Comparison of ENCODE assay signal across 8 cellular contexts in genomic region chr17:40177275-40177874, GRCh38. TPM values are rescaled to one million over a fixed set of nuclear protein-coding genes. Genes with fewer than 3 reads are reported as not detected.
DNase-seq lines count a peak whose midpoint lies in the region; ATAC-seq, FAIRE-seq and TF ChIP-seq lines count a peak whose summit lies in the region.

Gene RAPGEFL1, plus strand, starts transcription at chr17:40177470. Its CDS starts 392 bp downstream, at chr17:40177862.

- BruUV-seq in endothelial cell of umbilical vein (replicated peaks; lab: Mats Ljungman, UMichigan): no TSS peak

- peak within 1 kb of the TSS; percentile 62 for H3K27ac ChIP-seq in BLaER1
- 0 out of 2 replicates have a peak within 1 kb of the TSS, but pooled peaks have one; percentile 45 for H3K27ac ChIP-seq in GM23338 (ENCODE audit: low read depth)
- H3K27ac ChIP-seq in endothelial cell of umbilical vein (ENCODE audit: insufficient read depth, low read depth, low read length): no peak within 1 kb of the TSS

- H3K9me1 ChIP-seq in endothelial cell of umbilical vein (replicated peaks; ENCODE audit: control insufficient read depth, extremely low read depth, insufficient read depth, low read length): no peaks in the 10 kb centered on the region

- peak; percentile 83 for FAIRE-seq in endothelial cell of umbilical vein (lab: Jason Lieb, UNC)

- H3K27me3 ChIP-seq in BLaER1 (no peaks in the 10 kb centered on the region), GM23338 (ENCODE audit: insufficient read depth) (no peaks in the 10 kb centered on the region), endothelial cell of umbilical vein (ENCODE audit: control insufficient read depth in 2 of 2, insufficient read depth in 2 of 2, low read length in 2 of 2) (no peaks in the 10 kb centered on the region), mononuclear cell (ENCODE audit: insufficient read depth, low read length) (no peaks in the 10 kb centered on the region)

- dilution Hi-C loops in endothelial cell of umbilical vein (cut with MboI; ENCODE audit: extremely low pct_ligation_motif_present, low sequenced_read_pairs): no loop called here

- DNase-seq in GM23338 (ENCODE audit: low spot score) (peak; percentile 87), NCI-H526 treated with DMSO at 0.1 percent for 48 hours (lab: John Stamatoyannopoulos, UW) (peak; percentile 53), endothelial cell of umbilical vein (ENCODE audit: low read depth, low spot score) (peak; percentile 74)
- DNase-seq in activated CD8-positive, alpha-beta memory T cell treated with anti-CD3 and anti-CD28 coated beads, Interleukin-2, amount 50 U/mL, for 48 hours: peak; percentile 90
- peak; percentile 83 for DNase-seq in stimulated activated CD8-positive, alpha-beta memory T cell treated with anti-CD3 and anti-CD28 coated beads, Interleukin-4, amount 100 ng/mL, for 24 hours (ENCODE audit: low read depth)

- H3K4me2 ChIP-seq in BLaER1: peak within 1 kb of the TSS; percentile 100
- peak within 1 kb of the TSS; percentile 99 for H3K4me2 ChIP-seq in GM23338
- peak within 1 kb of the TSS; percentile 59 for H3K4me2 ChIP-seq in endothelial cell of umbilical vein (ENCODE audit: insufficient read depth, low read length)

- no peak within 1 kb of the TSS for H3K27ac Mint-ChIP-seq in GM23338

- no peaks in the 10 kb centered on the region; the same call in 2 of the 3 replicates for H3K9me3 Mint-ChIP-seq in GM23338

- peaks cover 11% of the 10 kb centered on the region; the same call in 1 of the 2 replicates for H3F3A ChIP-seq in GM23338 (replicated peaks; ENCODE audit: low read depth)

- no peaks in the 10 kb centered on the region for H3K9me2 ChIP-seq in GM23338 (ENCODE audit: insufficient read depth)

- peaks cover 44% of the 10 kb centered on the region for H3K4me1 ChIP-seq in BLaER1
- H3K4me1 ChIP-seq in GM23338 (ENCODE audit: insufficient read depth): no peaks in the 10 kb centered on the region; the same call in 1 of the 2 replicates
- H3K4me1 ChIP-seq in endothelial cell of umbilical vein (ENCODE audit: control insufficient read depth, extremely low read depth, insufficient read depth, low read length): peaks cover 3% of the 10 kb centered on the region
- peaks cover 9% of the 10 kb centered on the region for H3K4me1 ChIP-seq in mononuclear cell (ENCODE audit: insufficient read depth, low read length)

- POLR2A ChIA-PET in endothelial cell of umbilical vein (lab: Charles Lee): no interaction called here

- H2AFZ ChIP-seq in GM23338 (peak within 1 kb of the TSS; percentile 56; the same call in 1 of the 2 replicates), endothelial cell of umbilical vein (ENCODE audit: low read depth, low read length) (no peak within 1 kb of the TSS)

- no peak for TF ChIP-seq CTCF in GM23338 (conservative IDR thresholded peaks at IDR 0.05; ENCODE audit: low read depth in 2 of 2)
- TF ChIP-seq CTCF in endothelial cell of umbilical vein (IDR thresholded peaks at IDR 0.05; ENCODE audit: extremely low read depth in 1 of 2, insufficient read depth in 1 of 2, low read depth in 1 of 2, low read length in 2 of 2): no peak

- H4K20me1 ChIP-seq in BLaER1 (peaks cover 15% of the 10 kb centered on the region; the same call in 1 of the 2 replicates), GM23338 (replicated peaks; ENCODE audit: insufficient read depth) (peaks cover 8% of the 10 kb centered on the region; the same call in 1 of the 2 replicates), endothelial cell of umbilical vein (replicated peaks; ENCODE audit: control insufficient read depth, extremely low read depth, insufficient read depth, low read length) (no peaks in the 10 kb centered on the region)

- TF ChIP-seq POLR2A in endothelial cell of umbilical vein (IDR thresholded peaks at IDR 0.05; ENCODE audit: low read depth, low read length): no peak

- intact Hi-C loops in endothelial cell of umbilical vein (cut with micrococcal nuclease): no loop called here

- peaks cover 47% of the 10 kb centered on the region for H3K36me3 ChIP-seq in BLaER1
- H3K36me3 ChIP-seq in GM23338 (ENCODE audit: insufficient read depth): no peaks in the 10 kb centered on the region
- H3K36me3 ChIP-seq in endothelial cell of umbilical vein (ENCODE audit: control insufficient read depth in 2 of 2, extremely low read depth in 1 of 2, insufficient read depth in 2 of 2, low read length in 2 of 2): peaks cover 0 to 13% of the 10 kb centered on the region in 2 experiments

- H3K27me3 Mint-ChIP-seq in GM23338 (ENCODE audit: insufficient read depth, low read depth, poor library complexity): peaks cover 15% of the 10 kb centered on the region

- no peaks in the 10 kb centered on the region for H3K9me3 ChIP-seq in BLaER1
- no peaks in the 10 kb centered on the region for H3K9me3 ChIP-seq in endothelial cell of umbilical vein (replicated peaks; ENCODE audit: control insufficient read depth, insufficient read depth, low read length)
- H3K9me3 ChIP-seq in mononuclear cell (ENCODE audit: low read depth, low read length): no peaks in the 10 kb centered on the region

- peak within 1 kb of the TSS; percentile 73 for H3K4me3 ChIP-seq in BLaER1
- H3K4me3 ChIP-seq in GM23338: peak within 1 kb of the TSS; percentile 90
- H3K4me3 ChIP-seq in endothelial cell of umbilical vein (replicated peaks in 1 of 3; ENCODE audit: insufficient read depth in 1 of 3, low read depth in 1 of 3, low read length in 3 of 3): peak within 1 kb of the TSS; percentile 14 to 37 (median 35)
- peak within 1 kb of the TSS; percentile 24 for H3K4me3 ChIP-seq in mononuclear cell (ENCODE audit: low read length)

- peak within 1 kb of the TSS; percentile 67 for H3K4me3 Mint-ChIP-seq in GM23338

- peak within 1 kb of the TSS; percentile 75 for H3K9ac ChIP-seq in BLaER1
- peak within 1 kb of the TSS; percentile 3 for H3K9ac ChIP-seq in endothelial cell of umbilical vein (replicated peaks; ENCODE audit: extremely low read depth, insufficient read depth, low read length)

- H3K79me2 ChIP-seq in GM23338 (replicated peaks; ENCODE audit: insufficient read depth): no peaks in the 10 kb centered on the region
- no peaks in the 10 kb centered on the region for H3K79me2 ChIP-seq in endothelial cell of umbilical vein (ENCODE audit: control insufficient read depth, insufficient read depth, low read length)

- H3K4me1 Mint-ChIP-seq in GM23338: peaks cover 32% of the 10 kb centered on the region

- CTCF ChIA-PET in endothelial cell of umbilical vein (lab: Charles Lee): interaction anchor here (0.8 to 1.4 kb wide), 2 partner anchors 9 to 16 kb away, joined by 3 to 4 read pairs; no protein-coding TSS in a partner anchor

- peak; percentile 81 for ATAC-seq in GM23338
- no peak for ATAC-seq in HG02973 (IDR thresholded peaks at IDR 0.05; ENCODE audit: unreplicated experiment)

- H3K36me3 Mint-ChIP-seq in GM23338 (ENCODE audit: low read depth): peaks cover 28% of the 10 kb centered on the region

TF ChIP-seq in GM23338, 12 proteins besides CTCF, POLR2A, EP300 and RAD21:
- no peak for TF ChIP-seq ZNF114 (CRISPR knock-in tag; IDR thresholded peaks at IDR 0.05)
- no peak for TF ChIP-seq EZH2 (IDR thresholded peaks at IDR 0.05; ENCODE audit: low read depth, unreplicated experiment)
- peak; percentile 68 for TF ChIP-seq POLR2AphosphoS5 (IDR thresholded peaks at IDR 0.05; ENCODE audit: low read depth)

TF ChIP-seq in endothelial cell of umbilical vein, 7 proteins besides CTCF, POLR2A, EP300 and RAD21:
- TF ChIP-seq MAX (IDR thresholded peaks at IDR 0.05; ENCODE audit: insufficient read depth, insufficient read length): peak; percentile 12
- no peak for TF ChIP-seq FOS (IDR thresholded peaks at IDR 0.05; ENCODE audit: borderline replicate concordance, insufficient read depth, low read length)
- peak; percentile 56 for TF ChIP-seq POLR2AphosphoS5 (IDR thresholded peaks at IDR 0.05; ENCODE audit: insufficient read depth, low read depth, low read length)

RNA-seq across cellular contexts. Expression of gene RAPGEFL1, which starts in this region (rescaled TPM):
- 10.4 and 14.0 TPM in 2 replicates for total RNA-seq in GM23338 (2014; rRNA removed; shearing (Covaris generic))
- polyA plus RNA-seq in GM23338 (2016; fragmentation: Nextera tagmentation; extraction: Ambion mirVana) (5.0 and 6.7 TPM in 2 replicates), endothelial cell of umbilical vein (8.6 and 9.2 TPM in 2 replicates)
- total RNA-seq in endothelial cell of umbilical vein (11.8 and 13.4 TPM in 2 replicates), mononuclear cell (2.3 TPM)
- polyA plus RNA-seq in endothelial cell of umbilical vein (2011; cell fraction: cytosol; rRNA removed): 3.1 and 3.9 TPM in 2 replicates
- polyA plus RNA-seq in endothelial cell of umbilical vein (2011; cell fraction: nucleus; rRNA removed): 53.9 and 63.0 TPM in 2 replicates
- polyA plus RNA-seq in endothelial cell of umbilical vein (2012): 4.6 and 6.2 TPM in 2 replicates
- 8.4 and 11.0 TPM in 2 replicates for polyA minus RNA-seq in endothelial cell of umbilical vein
- 6.3 TPM for polyA minus RNA-seq in endothelial cell of umbilical vein (2011; cell fraction: cytosol; rRNA and poly(A)+ RNA removed)
- polyA minus RNA-seq in endothelial cell of umbilical vein (2011; cell fraction: nucleus; rRNA and poly(A)+ RNA removed): 20.9 and 23.6 TPM in 2 replicates

Comparison
In these comparisons a context has a peak if more than half of its experiments do, and no peak if none do; other contexts are left out.
1. H3K4me3 ChIP-seq: peak in every context shown above with its lines; median percentile 90 in GM23338; 73 in BLaER1; 35 in endothelial cell of umbilical vein; 24 in mononuclear cell.